Comparison of ENCODE assay signal across 9 cellular contexts in genomic region chr6:149032318-149032598, GRCh38.
DNase-seq lines count a peak whose midpoint lies in the region; ATAC-seq and TF ChIP-seq lines count a peak whose summit lies in the region.
"Had no signal": no experiment of that assay in that cellular context is flagged by ENCODE, and none has a peak within 500 bp of the region (broad histone marks: within the 10 kb centered on the region; RNA-seq: fewer than 3 reads in every experiment).

No MANE protein-coding gene starts in this region.

- H3K4me2 ChIP-seq in DND-41 (ENCODE audit: insufficient read depth, low read length): peak overlapping the region; percentile 27; the same call in 1 of the 2 replicates

- DNase-seq in DND-41: no peak
- DNase-seq in Peyer's patch: no peak
- DNase-seq in memory B cell (ENCODE audit: low spot score in 2 of 2): no peak
- DNase-seq in AG20443 (ENCODE audit: low spot score): no peak
- no peak for DNase-seq in NCI-H1930 (lab: John Stamatoyannopoulos, UW)
- no peak for DNase-seq in RPMI8226
- no peak for DNase-seq in activated CD4-positive, alpha-beta T cell treated with anti-CD3 and anti-CD28 coated beads for 4 hours

- no peak overlapping the region for H2AFZ ChIP-seq in DND-41 (ENCODE audit: low read depth, low read length)

- H4K20me1 ChIP-seq in DND-41 (ENCODE audit: insufficient read depth, low read length): no peaks in the 10 kb centered on the region

- H3K4me3 ChIP-seq in DND-41 (ENCODE audit: low read depth in 1 of 2, low read length in 2 of 2): peak overlapping the region in 1 of 2 experiments; percentile 14; a peak in 1 of 4 replicates
- H3K4me3 ChIP-seq in Peyer's patch: peak overlapping the region in 3 of 4 donors; percentile 3 to 18 (median 14)
- H3K4me3 ChIP-seq: cardiac muscle cell had no signal

- H3K9me3 ChIP-seq in DND-41 (ENCODE audit: insufficient read depth, low read length, severe bottlenecking): no peaks in the 10 kb centered on the region
- no peaks in the 10 kb centered on the region for H3K9me3 ChIP-seq in Peyer's patch

- H3K27ac ChIP-seq in DND-41 (ENCODE audit: low read length): peak overlapping the region; percentile 76
- peak overlapping the region; percentile 19 to 70 (median 54) for H3K27ac ChIP-seq in Peyer's patch
- H3K27ac ChIP-seq: cardiac muscle cell had no signal

- ATAC-seq in DND-41 (ENCODE audit: insufficient read depth, low read depth): 0 out of 3 replicates have a peak, but pooled peaks have one; percentile 2
- ATAC-seq in GM21737 (IDR thresholded peaks at IDR 0.05; ENCODE audit: unreplicated experiment): peak; percentile 17
- no peak for ATAC-seq in memory B cell (ENCODE audit: low read depth)

- H3K27me3 ChIP-seq in DND-41 (ENCODE audit: insufficient read depth, low read length, poor library complexity) (no peaks in the 10 kb centered on the region), Peyer's patch (no peaks in the 10 kb centered on the region)
- H3K27me3 ChIP-seq: cardiac muscle cell had no signal

- H3K27ac Mint-ChIP-seq in memory B cell: peak overlapping the region; percentile 82

- TF ChIP-seq CTCF in DND-41 (IDR thresholded peaks at IDR 0.05; ENCODE audit: borderline replicate concordance, extremely low read depth, low read length, poor library complexity, severe bottlenecking) (no peak), Peyer's patch (IDR thresholded peaks at IDR 0.05) (no peak)

- no peaks in the 10 kb centered on the region for H3K9me3 Mint-ChIP-seq in memory B cell

- H3K4me3 Mint-ChIP-seq in memory B cell: peak overlapping the region; percentile 65

- H3K36me3 ChIP-seq in DND-41 (ENCODE audit: insufficient read depth, low read length) (no peaks in the 10 kb centered on the region), Peyer's patch (no peaks in the 10 kb centered on the region)
- H3K36me3 ChIP-seq: cardiac muscle cell had no signal

- peaks cover 59% of the 10 kb centered on the region for H3K4me1 ChIP-seq in DND-41 (ENCODE audit: insufficient read depth, low read length)
- peaks cover 0 to 7% (median 5%) of the 10 kb centered on the region in 4 donors for H3K4me1 ChIP-seq in Peyer's patch

- H3K4me1 Mint-ChIP-seq in memory B cell: peaks cover 11% of the 10 kb centered on the region

- peaks cover 2% of the 10 kb centered on the region for H3K36me3 Mint-ChIP-seq in memory B cell

- peak overlapping the region; percentile 30 for H3K9ac ChIP-seq in DND-41 (ENCODE audit: low read depth, low read length)

- TF ChIP-seq POLR2A in Peyer's patch (IDR thresholded peaks at IDR 0.05): no peak

- no peaks in the 10 kb centered on the region for H3K79me2 ChIP-seq in DND-41 (ENCODE audit: insufficient read depth, low read length)

- H3K27me3 Mint-ChIP-seq in memory B cell: no peaks in the 10 kb centered on the region
